Comparison of ENCODE assay signal across 8 cellular contexts in genomic region chr20:32893878-32894483, GRCh38. TPM values are rescaled to one million over a fixed set of nuclear protein-coding genes. Genes with fewer than 3 reads are reported as not detected.
A peak's percentile ranks its signal among the peaks of the same experiment; 100 is the strongest.
DNase-seq lines count a peak whose midpoint lies in the region; TF ChIP-seq lines count a peak whose summit lies in the region.

No MANE protein-coding gene starts in this region.

- H3K36me3 ChIP-seq in osteoblast (ENCODE audit: insufficient read depth, low read length): no peaks in the 10 kb centered on the region

- no peaks in the 10 kb centered on the region for H3K79me2 ChIP-seq in osteoblast (ENCODE audit: insufficient read depth, low read length)

- H3K4me2 ChIP-seq in osteoblast (ENCODE audit: insufficient read depth, low read length): no peak overlapping the region

- H3K9me3 ChIP-seq in osteoblast (ENCODE audit: low read depth, low read length): no peaks in the 10 kb centered on the region

- H2AFZ ChIP-seq in osteoblast (ENCODE audit: low read length): no peak overlapping the region

- DNase-seq in SIG-M5 treated with dmso at 0.1 percent for 504 hours (lab: John Stamatoyannopoulos, UW; ENCODE audit: unreplicated experiment) (peak; percentile 11), SIG-M5 (lab: John Stamatoyannopoulos, UW) (no peak), HuH-7.5 (ENCODE audit: low spot score) (peak; percentile 63), cardiac fibroblast (ENCODE audit: low read depth in 2 of 2) (peak; percentile 11 to 22), osteoblast (ENCODE audit: insufficient read length, low spot score, missing footprints) (peak; percentile 82), GDM1 (lab: John Stamatoyannopoulos, UW) (no peak), mesenteric fat pad (ENCODE audit: low spot score) (no peak), cerebellar nuclear complex (lab: John Stamatoyannopoulos, UW) (no peak)

- H4K20me1 ChIP-seq in osteoblast (ENCODE audit: insufficient read depth, low read length): peaks cover 3% of the 10 kb centered on the region

- no peaks in the 10 kb centered on the region for H3K27me3 ChIP-seq in osteoblast (ENCODE audit: insufficient read depth, low read length)

- no peak overlapping the region for H3K27ac ChIP-seq in osteoblast (ENCODE audit: low read depth, low read length)

- no peak overlapping the region for H3K4me3 ChIP-seq in cardiac fibroblast (replicated peaks in 1 of 2; ENCODE audit: low read depth in 2 of 2, low read length in 2 of 2)
- H3K4me3 ChIP-seq in osteoblast (ENCODE audit: insufficient read depth, low read length): no peak overlapping the region

- H3K4me1 ChIP-seq in osteoblast (ENCODE audit: insufficient read depth, low read length): no peaks in the 10 kb centered on the region

- TF ChIP-seq CTCF in cardiac fibroblast (IDR thresholded peaks at IDR 0.05; ENCODE audit: low read depth, low read length) (peak; percentile 56), osteoblast (IDR thresholded peaks at IDR 0.05; ENCODE audit: extremely low read depth, low read depth, low read length) (peak; percentile 54)

RNA-seq across cellular contexts. Expression of gene EFCAB8, which starts 35.3 kb away (rescaled TPM):
- 1.4 TPM in 1 of 2 replicates, not detected in the other for total RNA-seq in osteoblast
- total RNA-seq in mesenteric fat pad: 0.39 TPM

Comparison
In these comparisons a context has a peak if more than half of its experiments do, and no peak if none do; other contexts are left out.
1. DNase-seq: peak in SIG-M5 treated with dmso at 0.1 percent for 504 hours (single experiment), HuH-7.5 (single experiment), cardiac fibroblast (2 of 2) and osteoblast (single experiment); none in SIG-M5 (single experiment), GDM1 (single experiment), mesenteric fat pad (single experiment) and cerebellar nuclear complex (0 of 2).